ENCODE assay signal across 22 cellular contexts in genomic region chr10:29012926-29013554, GRCh38.
"Had no signal": no experiment of that assay in that cellular context is flagged by ENCODE, and none has a peak within 500 bp of the region (broad histone marks: within the 10 kb centered on the region; RNA-seq: fewer than 3 reads in every experiment).

No MANE protein-coding gene starts in this region.

- H3K9me3 ChIP-seq: Peyer's patch, SJSA1 had no signal

- H3K4me1 ChIP-seq: Peyer's patch had no signal

- H3K27me3 ChIP-seq: brain microvascular endothelial cell, cardiac muscle cell, Peyer's patch, SJSA1 had no signal

- DNase-seq: activated CD4-positive, alpha-beta T cell treated with anti-CD3 and anti-CD28 coated beads for 48 hours; activated CD4-positive, alpha-beta T cell treated with anti-CD3 and anti-CD28 coated beads, Interleukin-2, amount 50 U/mL, for 4 hours; activated CD4-positive, CD25-positive, alpha-beta regulatory T cell treated with anti-CD3 and anti-CD28 coated beads, Interleukin-2, amount 50 U/mL, for 72 hours; activated CD8-positive, alpha-beta memory T cell treated with anti-CD3 and anti-CD28 coated beads, Interleukin-2, amount 50 U/mL, for 48 hours; activated CD8-positive, alpha-beta T cell treated with anti-CD3 and anti-CD28 coated beads, Interleukin-2, amount 10 ng/mL, durations not matched to agents 7 days and 5 days; activated T-cell treated with anti-CD3 and anti-CD28 coated beads, Interleukin-2, amount 50 U/mL, for 1 hour; aorta; brain microvascular endothelial cell; Karpas-422; NCI-H1048; NCI-H1930; NCI-H2107; NCI-H345; NCI-H510A; NCI-H526 treated with DMSO at 0.1 percent for 48 hours; NCI-H82; Peyer's patch; SHP77; SW 1271; T-helper 9 cell had no signal

- H3K36me3 ChIP-seq: brain microvascular endothelial cell, cardiac muscle cell, Peyer's patch, SJSA1 had no signal

- H3K27ac ChIP-seq: brain microvascular endothelial cell, cardiac muscle cell, Peyer's patch, SJSA1 had no signal

- H3K4me3 ChIP-seq: cardiac muscle cell, Peyer's patch, SJSA1 had no signal
